Comparison of ENCODE assay signal across 10 cellular contexts in genomic region chr5:149439899-149440655, GRCh38.
DNase-seq lines count a peak whose midpoint lies in the region; ATAC-seq, FAIRE-seq and TF ChIP-seq lines count a peak whose summit lies in the region.
"Had no signal": no experiment of that assay in that cellular context is flagged by ENCODE, and none has a peak within 500 bp of the region (broad histone marks: within the 10 kb centered on the region; RNA-seq: fewer than 3 reads in every experiment).

No MANE protein-coding gene starts in this region.

- H3K27me3 ChIP-seq in bronchial epithelial cell (ENCODE audit: control insufficient read depth, insufficient read depth, low read length) (no peaks in the 10 kb centered on the region), osteoblast (ENCODE audit: insufficient read depth, low read length) (peaks cover 6% of the 10 kb centered on the region)

- no peak overlapping the region for H3K4me2 ChIP-seq in osteoblast (ENCODE audit: insufficient read depth, low read length)

- no peak overlapping the region for H3K27ac ChIP-seq in osteoblast (ENCODE audit: low read depth, low read length)

- no peak overlapping the region for H3K4me3 ChIP-seq in bronchial epithelial cell (ENCODE audit: low read depth, low read length)
- H3K4me3 ChIP-seq in osteoblast (ENCODE audit: insufficient read depth, low read length): no peak overlapping the region

- TF ChIP-seq CTCF in bronchial epithelial cell (IDR thresholded peaks at IDR 0.05; ENCODE audit: insufficient read depth, low read length, severe bottlenecking) (peak; percentile 77), osteoblast (IDR thresholded peaks at IDR 0.05; ENCODE audit: extremely low read depth, low read depth, low read length) (peak; percentile 39)

- H3K79me2 ChIP-seq in osteoblast (ENCODE audit: insufficient read depth, low read length): no peaks in the 10 kb centered on the region

- ATAC-seq in HG02852 (IDR thresholded peaks at IDR 0.05; ENCODE audit: unreplicated experiment): no peak

- H2AFZ ChIP-seq in osteoblast (ENCODE audit: low read length): no peak overlapping the region

- DNase-seq in NCI-H2171 treated with DMSO at 0.1 percent for 48 hours (lab: John Stamatoyannopoulos, UW): peak; percentile 64
- no peak for DNase-seq in NCI-H2171 (lab: John Stamatoyannopoulos, UW)
- peak; percentile 80 for DNase-seq in NCI-H510A treated with DMSO at 0.1 percent for 48 hours (lab: John Stamatoyannopoulos, UW)
- peak; percentile 98 for DNase-seq in bronchial epithelial cell (ENCODE audit: low read depth)
- DNase-seq in osteoblast (ENCODE audit: insufficient read length, low spot score, missing footprints): peak; percentile 87
- DNase-seq in NCI-H1930 (lab: John Stamatoyannopoulos, UW): no peak
- DNase-seq in HTR-8/SVneo (ENCODE audit: insufficient read length, low spot score): no peak
- DNase-seq: naive B cell had no signal

- H3K4me1 ChIP-seq in osteoblast (ENCODE audit: insufficient read depth, low read length): peaks cover 13% of the 10 kb centered on the region

- no peaks in the 10 kb centered on the region for H3K36me3 ChIP-seq in bronchial epithelial cell (ENCODE audit: control insufficient read depth, insufficient read depth, low read length)
- no peaks in the 10 kb centered on the region for H3K36me3 ChIP-seq in osteoblast (ENCODE audit: insufficient read depth, low read length)

- H3K9me3 ChIP-seq in osteoblast (ENCODE audit: low read depth, low read length): no peaks in the 10 kb centered on the region

- H4K20me1 ChIP-seq in osteoblast (ENCODE audit: insufficient read depth, low read length): no peaks in the 10 kb centered on the region

- peak; percentile 18 for FAIRE-seq in bronchial epithelial cell (lab: Jason Lieb, UNC)
- FAIRE-seq in HTR-8/SVneo (lab: Jason Lieb, UNC): no peak
- FAIRE-seq: TTC549 had no signal

Comparison
In these comparisons a context has a peak if more than half of its experiments do, and no peak if none do; other contexts are left out.
1. DNase-seq: peak in NCI-H2171 treated with DMSO at 0.1 percent for 48 hours (single experiment), NCI-H510A treated with DMSO at 0.1 percent for 48 hours (single experiment), bronchial epithelial cell (single experiment) and osteoblast (single experiment); none in NCI-H2171 (single experiment), NCI-H1930 (0 of 2) and HTR-8/SVneo (single experiment).